24 cellular contexts compared by ENCODE assay signal in the genomic region with DNA sequence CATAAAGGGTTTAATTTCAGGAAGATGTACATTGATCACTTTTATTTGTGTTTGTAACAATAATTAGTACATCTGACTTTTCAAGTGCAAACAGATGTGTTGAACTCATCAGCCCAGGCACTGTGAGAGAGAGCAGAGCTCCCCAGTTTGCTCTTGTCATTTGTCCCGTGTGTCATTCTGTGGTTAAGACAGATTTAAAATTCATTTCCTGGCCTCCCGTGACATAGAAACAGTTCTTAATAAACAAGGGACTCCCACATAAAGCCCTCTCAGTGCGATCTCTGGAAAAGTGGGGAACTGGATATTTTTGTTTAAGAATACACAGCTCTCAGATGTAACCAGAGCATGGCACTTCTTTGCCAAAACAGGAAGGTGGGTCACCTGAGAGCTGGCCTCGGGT. TPM values are rescaled to one million over a fixed set of nuclear protein-coding genes. Genes with fewer than 3 reads are reported as not detected.
A peak's percentile ranks its signal among the peaks of the same experiment; 100 is the strongest.
DNase-seq lines count a peak whose midpoint lies in the region; ATAC-seq, FAIRE-seq and TF ChIP-seq lines count a peak whose summit lies in the region.
"Had no signal": no experiment of that assay in that cellular context is flagged by ENCODE, and none has a peak within 500 bp of the region (broad histone marks: within the 10 kb centered on the region; RNA-seq: fewer than 3 reads in every experiment).

No MANE protein-coding gene starts in this region.

- H3K79me2 ChIP-seq in MM.1S (ENCODE audit: low read length): no peaks in the 10 kb centered on the region
- H3K79me2 ChIP-seq in HepG2 (ENCODE audit: insufficient read depth, low read length): no peaks in the 10 kb centered on the region

- H3K9ac ChIP-seq in BLaER1 treated with 17β-estradiol and CSF1 and Interleukin-3, amounts not matched to agents 10 nM and 100 nM: no peak overlapping the region; a peak in 1 of 22 replicates
- H3K9ac ChIP-seq in MM.1S (ENCODE audit: low read length) (no peak overlapping the region), HepG2 (ENCODE audit: insufficient read depth, low read depth, low read length) (no peak overlapping the region)
- H3K9ac ChIP-seq: KMS-11 had no signal

- no peak overlapping the region for H3K4me3 ChIP-seq in BLaER1 treated with 17β-estradiol and CSF1 and Interleukin-3, amounts not matched to agents 10 nM and 100 nM
- H3K4me3 ChIP-seq in MM.1S (ENCODE audit: low read length) (no peak overlapping the region), HepG2 (replicated peaks in 1 of 3; ENCODE audit: insufficient read depth in 1 of 3, low read depth in 2 of 3, low read length in 3 of 3) (no peak overlapping the region)
- H3K4me3 ChIP-seq: prostate gland, tibial artery had no signal

- no peaks in the 10 kb centered on the region for H3K27me3 Mint-ChIP-seq in dendritic cell treated with granulocyte-macrophage colony-stimulating factor and Interleukin-4, amounts not matched to agents 40 ng/mL and 50 ng/mL, for 4 days

- H3F3A ChIP-seq in MM.1S (ENCODE audit: insufficient read depth, low read length): no peaks in the 10 kb centered on the region

- ATAC-seq in HepG2: no peak
- ATAC-seq: Right ventricle myocardium inferior, T-helper 17 cell had no signal

- 95% methylated on average over 4 of the region's 4 CpGs for WGBS in HepG2 (ENCODE audit: low lambda C conversion rate)

- no peaks in the 10 kb centered on the region for H3K9me2 ChIP-seq in MM.1S (replicated peaks; ENCODE audit: insufficient read depth, low read length)

- H3K27me3 ChIP-seq in BLaER1 treated with 17β-estradiol and CSF1 and Interleukin-3, amounts not matched to agents 10 nM and 100 nM: no peaks in the 10 kb centered on the region
- H3K27me3 ChIP-seq in MM.1S (replicated peaks; ENCODE audit: insufficient read depth, low read length) (no peaks in the 10 kb centered on the region), HepG2 (ENCODE audit: control insufficient read depth in 1 of 2, insufficient read depth in 2 of 2, low read length in 2 of 2) (no peaks in the 10 kb centered on the region)
- H3K27me3 ChIP-seq: tibial artery had no signal

- DNase-seq in DMS79 treated with DMSO at 0.1 percent for 48 hours (lab: John Stamatoyannopoulos, UW): peak; percentile 6
- no peak for DNase-seq in DMS79 (lab: John Stamatoyannopoulos, UW)
- DNase-seq in MM.1S: peak; percentile 45
- DNase-seq in GM10266 (ENCODE audit: extremely low spot score): no peak
- DNase-seq in HepG2 (ENCODE audit: low spot score): no peak
- no peak for DNase-seq in NAMALWA (ENCODE audit: low spot score)
- DNase-seq: activated CD4-positive, alpha-beta T cell treated with anti-CD3 and anti-CD28 coated beads for 1 hour; anterior cingulate cortex; BE2C; DMS 273 treated with DMSO at 0.1 percent for 48 hours; islet precursor cell; NCI-H1694; T-helper 17 cell; tibial artery had no signal

- FAIRE-seq in HepG2 (lab: Jason Lieb, UNC): no peak

- in situ Hi-C loops in HepG2 (cut with HindIII; ENCODE audit: extremely low pct_ligation_motif_present, low pct_unique_long_range_greater_than_20kb): no loop called here

- peaks cover 71% of the 10 kb centered on the region for H3K36me3 Mint-ChIP-seq in dendritic cell treated with granulocyte-macrophage colony-stimulating factor and Interleukin-4, amounts not matched to agents 40 ng/mL and 50 ng/mL, for 4 days (ENCODE audit: low read depth)

- no peak for TF ChIP-seq CTCF in MM.1S (IDR thresholded peaks at IDR 0.05; ENCODE audit: low read length)
- no peak for TF ChIP-seq CTCF in GM10266 (IDR thresholded peaks at IDR 0.05; ENCODE audit: control insufficient read depth, insufficient read depth, low read depth, missing control alignments)
- TF ChIP-seq CTCF in HepG2 (CRISPR knock-in tag; IDR thresholded peaks at IDR 0.05): no peak

- H3K4me1 ChIP-seq in BLaER1 treated with 17β-estradiol and CSF1 and Interleukin-3, amounts not matched to agents 10 nM and 100 nM: peaks cover 20 to 48% (median 33%) of the 10 kb centered on the region in 10 experiments
- peaks cover 21% of the 10 kb centered on the region for H3K4me1 ChIP-seq in MM.1S (ENCODE audit: low read length)
- no peaks in the 10 kb centered on the region for H3K4me1 ChIP-seq in HepG2 (ENCODE audit: insufficient read depth, low read length)
- H3K4me1 ChIP-seq: BE2C, prostate gland, tibial artery had no signal

- no peak overlapping the region for H3K27ac ChIP-seq in BLaER1 treated with 17β-estradiol and CSF1 and Interleukin-3, amounts not matched to agents 10 nM and 100 nM
- H3K27ac ChIP-seq in MM.1S (ENCODE audit: low read length) (peak overlapping the region; percentile 25; the same call in 1 of the 2 replicates), HepG2 (ENCODE audit: extremely low read length, insufficient read depth, low read length) (no peak overlapping the region)
- H3K27ac ChIP-seq: 22Rv1, KMS-11, prostate gland, tibial artery had no signal

- POLR2A ChIA-PET in HepG2 (lab: Yijun Ruan, JAX): no interaction called here

- no peak for TF ChIP-seq POLR2A in HepG2 (IDR thresholded peaks at IDR 0.05; ENCODE audit: insufficient read depth in 1 of 2, low read depth in 2 of 2, low read length in 2 of 2)

- CTCF ChIA-PET in HepG2 (lab: Yijun Ruan, JAX; ENCODE audit: low intra/inter-chr PET ratio, low total read pairs): no interaction called here

- H3K4me3 Mint-ChIP-seq in dendritic cell treated with granulocyte-macrophage colony-stimulating factor and Interleukin-4, amounts not matched to agents 40 ng/mL and 50 ng/mL, for 4 days: no peak overlapping the region
- H3K4me3 Mint-ChIP-seq: T-helper 17 cell had no signal

- TF ChIP-seq RAD21 in HepG2 (CRISPR knock-in tag; IDR thresholded peaks at IDR 0.05): no peak

- peaks cover 6 to 21% (median 17%) of the 10 kb centered on the region in 11 experiments; a peak in 21 of 22 replicates for H3K9me3 ChIP-seq in BLaER1 treated with 17β-estradiol and CSF1 and Interleukin-3, amounts not matched to agents 10 nM and 100 nM (replicated peaks in 1 of 11)
- H3K9me3 ChIP-seq in MM.1S (replicated peaks; ENCODE audit: insufficient read depth, low read length) (no peaks in the 10 kb centered on the region), HepG2 (ENCODE audit: low read length) (no peaks in the 10 kb centered on the region)
- H3K9me3 ChIP-seq: BE2C, prostate gland, tibial artery had no signal

- BruUV-seq in HepG2 (replicated peaks; lab: Mats Ljungman, UMichigan): no TSS peak

- no peak for TF ChIP-seq EP300 in HepG2 (IDR thresholded peaks at IDR 0.05; ENCODE audit: low read depth in 2 of 2, low read length in 2 of 2)
- no peak for TF ChIP-seq EP300 in HepG2 (CRISPR knock-in tag; IDR thresholded peaks at IDR 0.05; ENCODE audit: borderline replicate concordance)

- H2AFZ ChIP-seq in MM.1S (ENCODE audit: low read length) (no peak overlapping the region), HepG2 (ENCODE audit: low read length) (no peak overlapping the region)

- H3K4me1 Mint-ChIP-seq in dendritic cell treated with granulocyte-macrophage colony-stimulating factor and Interleukin-4, amounts not matched to agents 40 ng/mL and 50 ng/mL, for 4 days (ENCODE audit: low read depth): peaks cover 54% of the 10 kb centered on the region

- 0 out of 22 replicates have a peak, but pooled peaks cover 0 to 8% (median 0%) of the 10 kb centered on the region in 11 experiments for H3K36me3 ChIP-seq in BLaER1 treated with 17β-estradiol and CSF1 and Interleukin-3, amounts not matched to agents 10 nM and 100 nM
- H3K36me3 ChIP-seq in MM.1S (replicated peaks; ENCODE audit: insufficient read depth, low read length): no peaks in the 10 kb centered on the region
- peaks cover 4 to 5% of the 10 kb centered on the region in 2 experiments; a peak in 4 of 5 replicates for H3K36me3 ChIP-seq in HepG2 (replicated peaks in 1 of 2; ENCODE audit: control insufficient read depth in 1 of 2, insufficient read depth in 2 of 2, low read length in 2 of 2)
- H3K36me3 ChIP-seq: BE2C, prostate gland, tibial artery had no signal

- peaks cover 9% of the 10 kb centered on the region for H3K9me3 Mint-ChIP-seq in dendritic cell treated with granulocyte-macrophage colony-stimulating factor and Interleukin-4, amounts not matched to agents 40 ng/mL and 50 ng/mL, for 4 days

- no peaks in the 10 kb centered on the region for H4K20me1 ChIP-seq in BLaER1 treated with 17β-estradiol and CSF1 and Interleukin-3, amounts not matched to agents 10 nM and 100 nM
- H4K20me1 ChIP-seq in MM.1S (ENCODE audit: insufficient read depth, low read length) (no peaks in the 10 kb centered on the region), HepG2 (ENCODE audit: insufficient read depth, low read length) (no peaks in the 10 kb centered on the region)

- peak overlapping the region; percentile 39 to 72 (median 51); a peak in 21 of 22 replicates for H3K4me2 ChIP-seq in BLaER1 treated with 17β-estradiol and CSF1 and Interleukin-3, amounts not matched to agents 10 nM and 100 nM
- peak overlapping the region; percentile 31; the same call in 1 of the 2 replicates for H3K4me2 ChIP-seq in MM.1S (ENCODE audit: low read depth, low read length)
- no peak overlapping the region for H3K4me2 ChIP-seq in HepG2 (ENCODE audit: low read depth, low read length)
- H3K4me2 ChIP-seq: KMS-11 had no signal

- H3K27ac Mint-ChIP-seq in dendritic cell treated with granulocyte-macrophage colony-stimulating factor and Interleukin-4, amounts not matched to agents 40 ng/mL and 50 ng/mL, for 4 days: peak overlapping the region; percentile 65
- H3K27ac Mint-ChIP-seq: T-helper 17 cell had no signal

- intact Hi-C loops in dendritic cell treated with granulocyte-macrophage colony-stimulating factor and Interleukin-4, amounts not matched to agents 40 ng/mL and 50 ng/mL, for 4 days (cut with micrococcal nuclease): loop anchor here (10.0 kb wide), 2 partner anchors 110 to 170 kb away; a partner anchor contains a TSS
- intact Hi-C loops in HepG2 (cut with micrococcal nuclease; ENCODE audit: unreplicated experiment): no loop called here

RNA-seq across cellular contexts. Expression of a gene that starts 58.6 kb away (rescaled TPM):
- total RNA-seq in HepG2 (2016; rRNA removed; fragmentation: Illumina TruSeq; extraction: Trizol): not detected in 2 replicates
- not detected in 2 replicates for total RNA-seq in HepG2 (2016; cell fraction: cytosol; rRNA removed; fragmentation: Illumina TruSeq; extraction: Trizol; ENCODE audit: low read depth)
- not detected in 2 replicates for total RNA-seq in HepG2 (2016; cell fraction: insoluble cytoplasmic fraction; rRNA removed; fragmentation: Illumina TruSeq; extraction: Trizol)
- not detected in 2 replicates for total RNA-seq in HepG2 (2016; cell fraction: membrane; rRNA removed; fragmentation: Illumina TruSeq; extraction: Trizol)
- not detected in 2 replicates for total RNA-seq in HepG2 (2016; cell fraction: nucleus; rRNA removed; fragmentation: Illumina TruSeq; extraction: Trizol)
- polyA plus RNA-seq in HepG2 (2011; rRNA removed): not detected in 2 replicates
- polyA plus RNA-seq in HepG2 (2011; cell fraction: cytosol; rRNA removed): 0.03 TPM in 1 of 2 replicates, not detected in the other
- not detected in 2 replicates for polyA plus RNA-seq in HepG2 (2011; cell fraction: nucleus; rRNA removed)
- polyA plus RNA-seq in HepG2 (2012): not detected in 2 replicates
- polyA plus RNA-seq in HepG2 (2016; cell fraction: cytosol; fragmentation: Illumina TruSeq; extraction: Trizol; ENCODE audit: low read depth): not detected in 2 replicates
- polyA plus RNA-seq in HepG2 (2016; cell fraction: insoluble cytoplasmic fraction; fragmentation: Illumina TruSeq; extraction: Trizol; ENCODE audit: low read depth): not detected in 2 replicates
- not detected in 2 replicates for polyA plus RNA-seq in HepG2 (2016; cell fraction: membrane; fragmentation: Illumina TruSeq; extraction: Trizol; ENCODE audit: low read depth)
- polyA plus RNA-seq in HepG2 (2016; cell fraction: nucleus; fragmentation: Illumina TruSeq; extraction: Trizol; ENCODE audit: insufficient read depth, low read depth): not detected in 2 replicates
- polyA minus RNA-seq in HepG2 (2011; rRNA and poly(A)+ RNA removed; ENCODE audit: low replicate concordance): not detected in 2 replicates
- not detected in 2 replicates for polyA minus RNA-seq in HepG2 (2011; cell fraction: cytosol; rRNA and poly(A)+ RNA removed)
- not detected in 2 replicates for polyA minus RNA-seq in HepG2 (2011; cell fraction: nucleus; rRNA and poly(A)+ RNA removed)
- total RNA-seq: cerebellum, H4, mesenteric fat pad, Right ventricle myocardium inferior, T-helper 17 cell had no signal
- polyA plus RNA-seq: neural cell had no signal

Comparison
In these comparisons a context has a peak if more than half of its experiments do, and no peak if none do; other contexts are left out.
1. DNase-seq: peak in DMS79 treated with DMSO at 0.1 percent for 48 hours (single experiment) and MM.1S (single experiment); none in DMS79 (single experiment), GM10266 (single experiment), HepG2 (single experiment) and NAMALWA (single experiment).